Comparison of ENCODE assay signal across 8 cellular contexts in the genomic region with DNA sequence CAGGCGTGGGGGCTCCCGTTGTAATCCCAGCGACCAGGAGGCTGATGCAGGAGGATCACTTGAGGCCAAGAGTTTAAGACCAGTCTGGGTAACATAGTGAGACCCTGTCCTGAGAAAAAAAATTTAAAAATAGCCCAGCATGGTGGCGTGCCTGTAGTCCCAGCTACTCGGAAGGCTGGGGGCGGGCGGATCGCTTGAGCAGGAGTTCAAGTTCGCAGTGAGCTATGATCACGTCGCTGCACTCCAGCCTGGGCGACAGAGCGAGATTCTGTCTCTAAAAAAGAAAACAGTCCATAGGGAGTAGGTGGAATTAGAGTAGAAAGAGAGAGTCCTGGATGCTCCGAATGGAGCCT. TPM values are rescaled to one million over a fixed set of nuclear protein-coding genes. Genes with fewer than 3 reads are reported as not detected.
DNase-seq lines count a peak whose midpoint lies in the region; ATAC-seq and TF ChIP-seq lines count a peak whose summit lies in the region.

No MANE protein-coding gene starts in this region.

- no peaks in the 10 kb centered on the region for H3K36me3 Mint-ChIP-seq in activated T-cell treated with anti-CD3 and anti-CD28 coated beads, Interleukin-2, amount 50 U/mL, for 72 hours (ENCODE audit: insufficient read depth in 2 of 2)
- H3K36me3 Mint-ChIP-seq in MCF 10A (ENCODE audit: insufficient read depth, unreplicated experiment), result peaks cover 7% of the 10 kb centered on the region
- no peaks in the 10 kb centered on the region for H3K36me3 Mint-ChIP-seq in memory B cell
- peaks cover 10% of the 10 kb centered on the region for H3K36me3 Mint-ChIP-seq in type B pancreatic cell

- H3K4me1 Mint-ChIP-seq in activated T-cell treated with anti-CD3 and anti-CD28 coated beads, Interleukin-2, amount 50 U/mL, for 72 hours (ENCODE audit: low read depth), result peaks cover 18% of the 10 kb centered on the region
- peaks cover 15% of the 10 kb centered on the region for H3K4me1 Mint-ChIP-seq in MCF 10A (ENCODE audit: insufficient read depth, unreplicated experiment)
- H3K4me1 Mint-ChIP-seq in memory B cell, result peaks cover 15% of the 10 kb centered on the region
- peaks cover 12% of the 10 kb centered on the region for H3K4me1 Mint-ChIP-seq in type B pancreatic cell (ENCODE audit: unreplicated experiment)

- no peaks in the 10 kb centered on the region for H3K9me3 Mint-ChIP-seq in activated T-cell treated with anti-CD3 and anti-CD28 coated beads, Interleukin-2, amount 50 U/mL, for 72 hours
- H3K9me3 Mint-ChIP-seq in MCF 10A (ENCODE audit: unreplicated experiment) (no peaks in the 10 kb centered on the region), memory B cell (no peaks in the 10 kb centered on the region), type B pancreatic cell (no peaks in the 10 kb centered on the region)

- peaks cover 12% of the 10 kb centered on the region for H3K27me3 Mint-ChIP-seq in activated T-cell treated with anti-CD3 and anti-CD28 coated beads, Interleukin-2, amount 50 U/mL, for 72 hours (ENCODE audit: low read depth)
- no peaks in the 10 kb centered on the region for H3K27me3 Mint-ChIP-seq in MCF 10A (ENCODE audit: insufficient read depth, unreplicated experiment)
- no peaks in the 10 kb centered on the region for H3K27me3 Mint-ChIP-seq in memory B cell
- no peaks in the 10 kb centered on the region for H3K27me3 Mint-ChIP-seq in type B pancreatic cell

- ATAC-seq in activated T-cell treated with anti-CD3 and anti-CD28 coated beads, Interleukin-2, amount 50 U/mL, for 72 hours (replicated peaks in 1 of 2), result no peak
- ATAC-seq in memory B cell (ENCODE audit: low read depth) (no peak), HG03378 (IDR thresholded peaks at IDR 0.05; ENCODE audit: unreplicated experiment) (no peak), GM19455 (IDR thresholded peaks at IDR 0.05; ENCODE audit: unreplicated experiment) (no peak), GM19035 (IDR thresholded peaks at IDR 0.05; ENCODE audit: unreplicated experiment) (no peak)

- no peak overlapping the region for H3K27ac Mint-ChIP-seq in activated T-cell treated with anti-CD3 and anti-CD28 coated beads, Interleukin-2, amount 50 U/mL, for 72 hours
- H3K27ac Mint-ChIP-seq in MCF 10A (ENCODE audit: low read depth, unreplicated experiment) (no peak overlapping the region), memory B cell (no peak overlapping the region), type B pancreatic cell (peak overlapping the region; percentile 38)

- TF ChIP-seq CTCF in MCF 10A (IDR thresholded peaks at IDR 0.05; ENCODE audit: unreplicated experiment) (no peak), type B pancreatic cell (conservative IDR thresholded peaks at IDR 0.05) (no peak)

- intact Hi-C loops in MCF 10A (cut with micrococcal nuclease), result loop anchor here (2.0 kb wide), 1 partner anchor 20 kb away; no protein-coding TSS in a partner anchor

- peak overlapping the region; percentile 99 for H3K4me3 Mint-ChIP-seq in activated T-cell treated with anti-CD3 and anti-CD28 coated beads, Interleukin-2, amount 50 U/mL, for 72 hours
- H3K4me3 Mint-ChIP-seq in MCF 10A (ENCODE audit: unreplicated experiment), result peak overlapping the region; percentile 98
- peak overlapping the region; percentile 97 for H3K4me3 Mint-ChIP-seq in memory B cell
- peak overlapping the region; percentile 97 for H3K4me3 Mint-ChIP-seq in type B pancreatic cell

- no peak for DNase-seq in activated T-cell treated with anti-CD3 and anti-CD28 coated beads, Interleukin-2, amount 50 U/mL, for 72 hours
- no peak for DNase-seq in activated T-cell treated with anti-CD3 and anti-CD28 coated beads for 4 hours
- DNase-seq in MCF 10A (ENCODE audit: unreplicated experiment), result no peak
- no peak for DNase-seq in memory B cell (ENCODE audit: low spot score in 2 of 2)
- DNase-seq in type B pancreatic cell (ENCODE audit: extremely low spot score, unreplicated experiment), result no peak

- POLR2A ChIA-PET in MCF 10A (lab: Yijun Ruan, JAX), result interaction anchor here (0.6 to 1.9 kb wide), 10 partner anchors 13 to 184 kb away, joined by 3 to 19 read pairs (median 4); a partner anchor contains a TSS

- no TSS peak for BruUV-seq in MCF 10A (replicated peaks; lab: Mats Ljungman, UMichigan)

- CTCF ChIA-PET in MCF 10A (lab: Yijun Ruan, JAX), result interaction anchor here (0.5 to 4.4 kb wide), 33 partner anchors 10 to 850 kb away, joined by 3 to 41 read pairs (median 5); a partner anchor contains a TSS

RNA-seq across cellular contexts. Expression of a gene that starts 0.3 kb away (rescaled TPM):
- total RNA-seq in activated T-cell treated with anti-CD3 and anti-CD28 coated beads, Interleukin-2, amount 50 U/mL, for 72 hours, result 10 to 100 TPM; 30.9 to 34.4 TPM
- total RNA-seq in MCF 10A (2022) (33.6 and 38.2 TPM in 2 replicates), type B pancreatic cell (ENCODE audit: low replicate concordance) (59.2 and 79.8 TPM in 2 replicates)

RNA-seq across cellular contexts. Expression of a gene that starts 38.4 kb away (rescaled TPM):
- 10 to 100 TPM; 15.3 to 22.1 TPM for total RNA-seq in activated T-cell treated with anti-CD3 and anti-CD28 coated beads, Interleukin-2, amount 50 U/mL, for 72 hours
- total RNA-seq in MCF 10A (2022) (20.7 and 35.1 TPM in 2 replicates), type B pancreatic cell (ENCODE audit: low replicate concordance) (60.4 and 102 TPM in 2 replicates)

RNA-seq across cellular contexts. Expression of a gene that starts 38.5 kb away (rescaled TPM):
- total RNA-seq in activated T-cell treated with anti-CD3 and anti-CD28 coated beads, Interleukin-2, amount 50 U/mL, for 72 hours, result 10 to 100 TPM; 18.5 to 24.5 TPM
- total RNA-seq in MCF 10A (2022), result 58.9 and 60.8 TPM in 2 replicates
- total RNA-seq in type B pancreatic cell (ENCODE audit: low replicate concordance), result 22.8 and 30.5 TPM in 2 replicates

RNA-seq across cellular contexts. Expression of a gene that starts 50.8 kb away (rescaled TPM):
- 10 to 100 TPM; 55.3 to 86.5 TPM for total RNA-seq in activated T-cell treated with anti-CD3 and anti-CD28 coated beads, Interleukin-2, amount 50 U/mL, for 72 hours
- total RNA-seq in MCF 10A (2022) (71.1 and 96.0 TPM in 2 replicates), type B pancreatic cell (ENCODE audit: low replicate concordance) (46.0 and 64.2 TPM in 2 replicates)

RNA-seq across cellular contexts. Expression of a gene that starts 50.9 kb away (rescaled TPM):
- 10 to 100 TPM; 41.3 to 46.6 TPM for total RNA-seq in activated T-cell treated with anti-CD3 and anti-CD28 coated beads, Interleukin-2, amount 50 U/mL, for 72 hours
- 33.7 and 37.8 TPM in 2 replicates for total RNA-seq in MCF 10A (2022)
- total RNA-seq in type B pancreatic cell (ENCODE audit: low replicate concordance), result 35.0 and 38.3 TPM in 2 replicates
